In genomic region chr19:35153129-35153522, GRCh38 we compare ENCODE assay signal across 9 cellular contexts. TPM values are rescaled to one million over a fixed set of nuclear protein-coding genes. Genes with fewer than 3 reads are reported as not detected.
DNase-seq lines count a peak whose midpoint lies in the region; ATAC-seq and TF ChIP-seq lines count a peak whose summit lies in the region.
"Not testable (repeated sequence)": the region's sequence is repeated elsewhere in the genome, so short reads cannot be mapped to it uniquely, and the experiment has no call there.
"Had no signal": no experiment of that assay in that cellular context is flagged by ENCODE, and none has a peak within 500 bp of the region (broad histone marks: within the 10 kb centered on the region; RNA-seq: fewer than 3 reads in every experiment).

No MANE protein-coding gene starts in this region.

- DNase-seq in CD4-positive, alpha-beta T cell; HCT116 (ENCODE audit: low read depth, low spot score); PC-3; activated CD4-positive, alpha-beta memory T cell treated with anti-CD3 and anti-CD28 coated beads, Interleukin-2, amount 10 ng/mL, durations not matched to agents 7 days and 5 days; effector memory CD8-positive, alpha-beta T cell; naive B cell: not testable (repeated sequence)

- RAD21 ChIA-PET in HCT116 (lab: Charles Lee; ENCODE audit: low non-redundant PET in 1 of 2, low total read pairs in 2 of 2, uncharacterized antibody in 2 of 2, unreplicated experiment in 2 of 2): not testable (repeated sequence)

- H3K4me3 Mint-ChIP-seq in CD4-positive, alpha-beta T cell: peak overlapping the region; percentile 98
- peak overlapping the region; percentile 100 for H3K4me3 Mint-ChIP-seq in activated CD4-positive, alpha-beta memory T cell treated with anti-CD3 and anti-CD28 coated beads, Interleukin-2, amount 10 ng/mL, durations not matched to agents 7 days and 5 days
- peak overlapping the region; percentile 99 for H3K4me3 Mint-ChIP-seq in activated naive CD8-positive, alpha-beta T cell
- peak overlapping the region; percentile 99 to 100 for H3K4me3 Mint-ChIP-seq in effector memory CD8-positive, alpha-beta T cell
- peak overlapping the region; percentile 90 to 100 (median 100) for H3K4me3 Mint-ChIP-seq in naive B cell
- peak overlapping the region; percentile 99 for H3K4me3 Mint-ChIP-seq in stimulated activated memory B cell treated with anti-CD40 and anti-IgM and Interleukin-4, amounts not matched to agents 10 μg/mL and 1 μg/mL and 100 μg/mL, for 72 hours

- not testable (repeated sequence) for ATAC-seq in CD4-positive, alpha-beta T cell (ENCODE audit: poor library complexity); HCT116; PC-3; effector memory CD8-positive, alpha-beta T cell (replicated peaks); naive B cell (ENCODE audit: low read depth in 2 of 2); stimulated activated memory B cell treated with anti-CD40 and anti-IgM and Interleukin-4, amounts not matched to agents 10 μg/mL and 1 μg/mL and 100 μg/mL, for 72 hours

- H3K9me3 Mint-ChIP-seq in CD4-positive, alpha-beta T cell; activated CD4-positive, alpha-beta memory T cell treated with anti-CD3 and anti-CD28 coated beads, Interleukin-2, amount 10 ng/mL, durations not matched to agents 7 days and 5 days; activated naive CD8-positive, alpha-beta T cell (ENCODE audit: low read depth); effector memory CD8-positive, alpha-beta T cell; naive B cell; stimulated activated memory B cell treated with anti-CD40 and anti-IgM and Interleukin-4, amounts not matched to agents 10 μg/mL and 1 μg/mL and 100 μg/mL, for 72 hours: not testable (repeated sequence)

- not testable (repeated sequence) for BruUV-seq in HCT116 (replicated peaks; lab: Mats Ljungman, UMichigan); PC-3 (replicated peaks; lab: Mats Ljungman, UMichigan)

- H4K20me1 ChIP-seq in HCT116 (ENCODE audit: insufficient read depth): not testable (repeated sequence)
- H4K20me1 ChIP-seq in PC-3 (ENCODE audit: low read length): peaks cover 13% of the 10 kb centered on the region; the same call in 1 of the 2 replicates

- H2AFZ ChIP-seq in HCT116 (ENCODE audit: low read depth, low read length, poor library complexity, severe bottlenecking); PC-3 (ENCODE audit: low read length): not testable (repeated sequence)

- intact Hi-C loops in CD4-positive, alpha-beta T cell (cut with DNase I, micrococcal nuclease): loop anchor here in 1 of 2 experiments (5.0 kb wide), 1 partner anchor 54 kb away; no protein-coding TSS in a partner anchor
- intact Hi-C loops in HCT116 (cut with micrococcal nuclease); PC-3 (cut with micrococcal nuclease): not testable (repeated sequence)

- H3K27me3 Mint-ChIP-seq in CD4-positive, alpha-beta T cell; activated CD4-positive, alpha-beta memory T cell treated with anti-CD3 and anti-CD28 coated beads, Interleukin-2, amount 10 ng/mL, durations not matched to agents 7 days and 5 days; activated naive CD8-positive, alpha-beta T cell; effector memory CD8-positive, alpha-beta T cell; naive B cell; stimulated activated memory B cell treated with anti-CD40 and anti-IgM and Interleukin-4, amounts not matched to agents 10 μg/mL and 1 μg/mL and 100 μg/mL, for 72 hours: not testable (repeated sequence)

- TF ChIP-seq POLR2A in HCT116 (IDR thresholded peaks at IDR 0.05; ENCODE audit: borderline replicate concordance, extremely low read depth, insufficient read depth, insufficient read length): not testable (repeated sequence)

- H3K9me3 ChIP-seq in CD4-positive, alpha-beta T cell (ENCODE audit: control insufficient read depth, low read length); HCT116 (ENCODE audit: control insufficient read depth in 1 of 2, insufficient read depth in 1 of 2, low read depth in 1 of 2, low read length in 2 of 2); PC-3 (ENCODE audit: low read length): not testable (repeated sequence)

- not testable (repeated sequence) for TF ChIP-seq CTCF in CD4-positive, alpha-beta T cell (IDR thresholded peaks at IDR 0.05); HCT116 (IDR thresholded peaks at IDR 0.05 in 2 of 3, conservative IDR thresholded peaks at IDR 0.05 in 1 of 3; ENCODE audit: borderline replicate concordance in 1 of 3, insufficient read depth in 1 of 3, low read depth in 2 of 3, low read length in 2 of 3); PC-3 (conservative IDR thresholded peaks at IDR 0.05; ENCODE audit: low read depth, low read length)

- POLR2A ChIA-PET in CD4-positive, alpha-beta T cell (lab: Charles Lee): interaction anchor here (0.8 to 3.1 kb wide), 13 partner anchors 8 to 309 kb away, joined by 3 to 56 read pairs (median 8); partner anchors contain the start of genes FXYD7 and USF2
- POLR2A ChIA-PET in HCT116 (lab: Charles Lee); PC-3 (lab: Charles Lee; ENCODE audit: unreplicated experiment): not testable (repeated sequence)
- POLR2A ChIA-PET in activated CD4-positive, alpha-beta memory T cell treated with anti-CD3 and anti-CD28 coated beads, Interleukin-2, amount 10 ng/mL, durations not matched to agents 7 days and 5 days (lab: Charles Lee): interaction anchor here (0.9 to 10.6 kb wide), 8 partner anchors 11 to 116 kb away, joined by 3 to 106 read pairs (median 30); partner anchors contain the start of genes FXYD7 and USF2

- peaks cover 43% of the 10 kb centered on the region for H3K36me3 Mint-ChIP-seq in CD4-positive, alpha-beta T cell (ENCODE audit: low read depth)
- peaks cover 40% of the 10 kb centered on the region for H3K36me3 Mint-ChIP-seq in activated CD4-positive, alpha-beta memory T cell treated with anti-CD3 and anti-CD28 coated beads, Interleukin-2, amount 10 ng/mL, durations not matched to agents 7 days and 5 days (ENCODE audit: low read depth)
- H3K36me3 Mint-ChIP-seq in activated naive CD8-positive, alpha-beta T cell: peaks cover 11% of the 10 kb centered on the region
- H3K36me3 Mint-ChIP-seq in effector memory CD8-positive, alpha-beta T cell (ENCODE audit: insufficient read depth): peaks cover 35% of the 10 kb centered on the region
- peaks cover 2 to 23% of the 10 kb centered on the region in 2 donors for H3K36me3 Mint-ChIP-seq in naive B cell
- peaks cover 16% of the 10 kb centered on the region for H3K36me3 Mint-ChIP-seq in stimulated activated memory B cell treated with anti-CD40 and anti-IgM and Interleukin-4, amounts not matched to agents 10 μg/mL and 1 μg/mL and 100 μg/mL, for 72 hours

- H3K4me1 ChIP-seq in HCT116 (ENCODE audit: control insufficient read depth in 1 of 2, insufficient read depth in 2 of 2, low read length in 2 of 2): peaks cover 8 to 42% of the 10 kb centered on the region in 2 experiments
- H3K4me1 ChIP-seq in PC-3 (ENCODE audit: insufficient read depth, low read length): peaks cover 14% of the 10 kb centered on the region

- peaks cover 1 to 16% of the 10 kb centered on the region in 2 experiments; a peak in 3 of 4 replicates for H3K36me3 ChIP-seq in HCT116 (ENCODE audit: control insufficient read depth in 1 of 2, insufficient read depth in 2 of 2, low read length in 2 of 2)
- peaks cover 11% of the 10 kb centered on the region for H3K36me3 ChIP-seq in PC-3 (ENCODE audit: low read depth, low read length)

- H3K27ac ChIP-seq in CD4-positive, alpha-beta T cell (ENCODE audit: low read depth, low read length): peak overlapping the region; percentile 89
- not testable (repeated sequence) for H3K27ac ChIP-seq in HCT116 (ENCODE audit: low read depth, low read length); PC-3 (ENCODE audit: low read length)

- not testable (repeated sequence) for H3F3A ChIP-seq in PC-3 (ENCODE audit: low read length, unreplicated experiment)

- H3K79me2 ChIP-seq in HCT116 (ENCODE audit: insufficient read depth, low read length): peaks cover 30% of the 10 kb centered on the region; the same call in 1 of the 2 replicates
- peaks cover 34% of the 10 kb centered on the region for H3K79me2 ChIP-seq in PC-3 (ENCODE audit: low read length)

- not testable (repeated sequence) for H3K9ac ChIP-seq in HCT116 (ENCODE audit: low read length); PC-3 (ENCODE audit: low read length)

- H3K4me1 Mint-ChIP-seq in CD4-positive, alpha-beta T cell (ENCODE audit: low read depth): peaks cover 56% of the 10 kb centered on the region
- H3K4me1 Mint-ChIP-seq in activated CD4-positive, alpha-beta memory T cell treated with anti-CD3 and anti-CD28 coated beads, Interleukin-2, amount 10 ng/mL, durations not matched to agents 7 days and 5 days: peaks cover 43% of the 10 kb centered on the region
- H3K4me1 Mint-ChIP-seq in activated naive CD8-positive, alpha-beta T cell (ENCODE audit: low read depth): peaks cover 34% of the 10 kb centered on the region
- peaks cover 33 to 45% of the 10 kb centered on the region in 2 donors for H3K4me1 Mint-ChIP-seq in effector memory CD8-positive, alpha-beta T cell (ENCODE audit: low read depth in 2 of 2)
- H3K4me1 Mint-ChIP-seq in naive B cell: peaks cover 39 to 56% (median 54%) of the 10 kb centered on the region in 3 donors
- peaks cover 48% of the 10 kb centered on the region for H3K4me1 Mint-ChIP-seq in stimulated activated memory B cell treated with anti-CD40 and anti-IgM and Interleukin-4, amounts not matched to agents 10 μg/mL and 1 μg/mL and 100 μg/mL, for 72 hours

- H3K4me2 ChIP-seq in HCT116 (ENCODE audit: low read length) (peak overlapping the region; percentile 98), PC-3 (ENCODE audit: low read length) (0 out of 2 replicates have a peak overlapping the region, but pooled peaks have one; percentile 98)

- CTCF ChIA-PET in CD4-positive, alpha-beta T cell (lab: Charles Lee): interaction anchor here (0.8 to 3.3 kb wide), 13 partner anchors 8 to 310 kb away, joined by 3 to 46 read pairs (median 5); partner anchors contain the start of gene FXYD7
- CTCF ChIA-PET in HCT116 (lab: Charles Lee): interaction anchor here (1.4 to 1.5 kb wide), 4 partner anchors 11 to 97 kb away, joined by 5 to 9 read pairs (median 6); no protein-coding TSS in a partner anchor
- CTCF ChIA-PET in PC-3 (lab: Charles Lee): not testable (repeated sequence)
- CTCF ChIA-PET in activated CD4-positive, alpha-beta memory T cell treated with anti-CD3 and anti-CD28 coated beads, Interleukin-2, amount 10 ng/mL, durations not matched to agents 7 days and 5 days (lab: Charles Lee): interaction anchor here (1.0 to 4.9 kb wide), 12 partner anchors 7 to 117 kb away, joined by 3 to 47 read pairs (median 6); partner anchors contain the start of genes FXYD3 and FXYD7

- peak overlapping the region; percentile 98 for H3K27ac Mint-ChIP-seq in CD4-positive, alpha-beta T cell
- not testable (repeated sequence) for H3K27ac Mint-ChIP-seq in activated CD4-positive, alpha-beta memory T cell treated with anti-CD3 and anti-CD28 coated beads, Interleukin-2, amount 10 ng/mL, durations not matched to agents 7 days and 5 days
- H3K27ac Mint-ChIP-seq in activated naive CD8-positive, alpha-beta T cell: peak overlapping the region; percentile 61
- H3K27ac Mint-ChIP-seq in effector memory CD8-positive, alpha-beta T cell: peak overlapping the region; percentile 98 to 99
- H3K27ac Mint-ChIP-seq in naive B cell: peak overlapping the region in 4 of 6 donors; percentile 24 to 98 (median 62)
- peak overlapping the region; percentile 96 for H3K27ac Mint-ChIP-seq in stimulated activated memory B cell treated with anti-CD40 and anti-IgM and Interleukin-4, amounts not matched to agents 10 μg/mL and 1 μg/mL and 100 μg/mL, for 72 hours

- H3K27me3 ChIP-seq in CD4-positive, alpha-beta T cell (ENCODE audit: control insufficient read depth, insufficient read depth, low read length); HCT116 (ENCODE audit: insufficient read depth, low read length); PC-3 (ENCODE audit: low read length): not testable (repeated sequence)

- not testable (repeated sequence) for TF ChIP-seq RAD21 in HCT116 (IDR thresholded peaks at IDR 0.05; ENCODE audit: low read depth)

- peak overlapping the region in 1 of 2 experiments; percentile 95; a peak in 1 of 4 replicates for H3K4me3 ChIP-seq in HCT116 (replicated peaks in 1 of 2; ENCODE audit: low read depth in 1 of 2, low read length in 2 of 2)
- not testable (repeated sequence) for H3K4me3 ChIP-seq in PC-3 (ENCODE audit: low read length)

- H3K9me2 ChIP-seq in HCT116 (ENCODE audit: insufficient read depth); PC-3 (replicated peaks; ENCODE audit: low read length): not testable (repeated sequence)

RNA-seq across cellular contexts. Expression of gene FXYD5, which starts 1.4 kb away (rescaled TPM):
- 100 to 1,000 TPM; 587 to 615 TPM for total RNA-seq in CD4-positive, alpha-beta T cell
- total RNA-seq in HCT116 (2021; ENCODE audit: unreplicated experiment): 123 TPM
- 416 TPM in 2 replicates for polyA plus RNA-seq in HCT116 (2012)
- total RNA-seq in PC-3 (2014; rRNA removed): 114 and 123 TPM in 2 replicates
- 100 to 1,000 TPM; 588 to 589 TPM for total RNA-seq in activated CD4-positive, alpha-beta memory T cell treated with anti-CD3 and anti-CD28 coated beads, Interleukin-2, amount 10 ng/mL, durations not matched to agents 7 days and 5 days
- 100 to 1,000 TPM; 290 to 440 (median 351) TPM for polyA plus RNA-seq in naive B cell (ENCODE audit: low read depth in 6 of 6)

RNA-seq across cellular contexts. Expression of gene FXYD7, which starts 10.1 kb away (rescaled TPM):
- total RNA-seq in CD4-positive, alpha-beta T cell: 10 to 100 TPM; 15.3 to 15.6 TPM
- total RNA-seq in HCT116 (2021; ENCODE audit: unreplicated experiment) (0.71 TPM), PC-3 (2014; rRNA removed) (not detected in 2 replicates)
- polyA plus RNA-seq in HCT116 (2012): 0.46 and 0.52 TPM in 2 replicates
- total RNA-seq in activated CD4-positive, alpha-beta memory T cell treated with anti-CD3 and anti-CD28 coated beads, Interleukin-2, amount 10 ng/mL, durations not matched to agents 7 days and 5 days: 1 to 10 TPM; 8.3 to 8.8 TPM
- polyA plus RNA-seq in naive B cell (ENCODE audit: low read depth in 6 of 6): 1 to 10 TPM; 2.0 to 4.5 (median 3.4) TPM
- total RNA-seq: left colon had no signal

RNA-seq across cellular contexts. Expression of gene FXYD1, which starts 14.5 kb away (rescaled TPM):
- 1 to 10 TPM; 2.1 to 2.4 TPM for total RNA-seq in CD4-positive, alpha-beta T cell
- 7.8 TPM for total RNA-seq in HCT116 (2021; ENCODE audit: unreplicated experiment)
- 8.7 and 12.0 TPM in 2 replicates for polyA plus RNA-seq in HCT116 (2012)
- total RNA-seq in PC-3 (2014; rRNA removed): not detected in 2 replicates
- total RNA-seq in activated CD4-positive, alpha-beta memory T cell treated with anti-CD3 and anti-CD28 coated beads, Interleukin-2, amount 10 ng/mL, durations not matched to agents 7 days and 5 days: 1 to 10 TPM; 3.3 to 3.6 TPM
- polyA plus RNA-seq in naive B cell (ENCODE audit: low read depth in 6 of 6): 1 to 10 TPM; 1.0 to 2.7 (median 1.2) TPM

RNA-seq across cellular contexts. Expression of gene LGI4, which starts 18.3 kb away (rescaled TPM):
- under 1 TPM; 0.69 to 0.70 TPM for total RNA-seq in CD4-positive, alpha-beta T cell
- 0.32 TPM for total RNA-seq in HCT116 (2021; ENCODE audit: unreplicated experiment)
- polyA plus RNA-seq in HCT116 (2012): 0.94 and 1.4 TPM in 2 replicates
- 0.22 TPM in 1 of 2 replicates, not detected in the other for total RNA-seq in PC-3 (2014; rRNA removed)
- under 1 TPM; 0.55 to 0.68 TPM for total RNA-seq in activated CD4-positive, alpha-beta memory T cell treated with anti-CD3 and anti-CD28 coated beads, Interleukin-2, amount 10 ng/mL, durations not matched to agents 7 days and 5 days
- not detected for polyA plus RNA-seq in naive B cell (ENCODE audit: low read depth in 6 of 6)

RNA-seq across cellular contexts. Expression of gene FXYD3, which starts 37.5 kb away (rescaled TPM):
- not detected for total RNA-seq in CD4-positive, alpha-beta T cell
- total RNA-seq in HCT116 (2021; ENCODE audit: unreplicated experiment) (17.4 TPM), PC-3 (2014; rRNA removed) (48.7 and 61.6 TPM in 2 replicates)
- 28.6 and 32.2 TPM in 2 replicates for polyA plus RNA-seq in HCT116 (2012)
- total RNA-seq in activated CD4-positive, alpha-beta memory T cell treated with anti-CD3 and anti-CD28 coated beads, Interleukin-2, amount 10 ng/mL, durations not matched to agents 7 days and 5 days: not detected
- polyA plus RNA-seq in naive B cell (ENCODE audit: low read depth in 6 of 6): not detected
